1 cellular context compared by ENCODE assay signal in genomic region chr2:100560431-100560830, GRCh38.
TF ChIP-seq lines count a peak whose summit lies in the region.

No MANE protein-coding gene starts in this region.

TF ChIP-seq in HepG2, 621 proteins besides CTCF, POLR2A, EP300 and RAD21 (continued from another document):
- TF ChIP-seq, protein P1, sequence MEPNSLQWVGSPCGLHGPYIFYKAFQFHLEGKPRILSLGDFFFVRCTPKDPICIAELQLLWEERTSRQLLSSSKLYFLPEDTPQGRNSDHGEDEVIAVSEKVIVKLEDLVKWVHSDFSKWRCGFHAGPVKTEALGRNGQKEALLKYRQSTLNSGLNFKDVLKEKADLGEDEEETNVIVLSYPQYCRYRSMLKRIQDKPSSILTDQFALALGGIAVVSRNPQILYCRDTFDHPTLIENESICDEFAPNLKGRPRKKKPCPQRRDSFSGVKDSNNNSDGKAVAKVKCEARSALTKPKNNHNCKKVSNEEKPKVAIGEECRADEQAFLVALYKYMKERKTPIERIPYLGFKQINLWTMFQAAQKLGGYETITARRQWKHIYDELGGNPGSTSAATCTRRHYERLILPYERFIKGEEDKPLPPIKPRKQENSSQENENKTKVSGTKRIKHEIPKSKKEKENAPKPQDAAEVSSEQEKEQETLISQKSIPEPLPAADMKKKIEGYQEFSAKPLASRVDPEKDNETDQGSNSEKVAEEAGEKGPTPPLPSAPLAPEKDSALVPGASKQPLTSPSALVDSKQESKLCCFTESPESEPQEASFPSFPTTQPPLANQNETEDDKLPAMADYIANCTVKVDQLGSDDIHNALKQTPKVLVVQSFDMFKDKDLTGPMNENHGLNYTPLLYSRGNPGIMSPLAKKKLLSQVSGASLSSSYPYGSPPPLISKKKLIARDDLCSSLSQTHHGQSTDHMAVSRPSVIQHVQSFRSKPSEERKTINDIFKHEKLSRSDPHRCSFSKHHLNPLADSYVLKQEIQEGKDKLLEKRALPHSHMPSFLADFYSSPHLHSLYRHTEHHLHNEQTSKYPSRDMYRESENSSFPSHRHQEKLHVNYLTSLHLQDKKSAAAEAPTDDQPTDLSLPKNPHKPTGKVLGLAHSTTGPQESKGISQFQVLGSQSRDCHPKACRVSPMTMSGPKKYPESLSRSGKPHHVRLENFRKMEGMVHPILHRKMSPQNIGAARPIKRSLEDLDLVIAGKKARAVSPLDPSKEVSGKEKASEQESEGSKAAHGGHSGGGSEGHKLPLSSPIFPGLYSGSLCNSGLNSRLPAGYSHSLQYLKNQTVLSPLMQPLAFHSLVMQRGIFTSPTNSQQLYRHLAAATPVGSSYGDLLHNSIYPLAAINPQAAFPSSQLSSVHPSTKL (CRISPR knock-in tag; IDR thresholded peaks at IDR 0.05): no peak
- TF ChIP-seq JUN (CRISPR knock-in tag; IDR thresholded peaks at IDR 0.05) (no peak), SOX6 (IDR thresholded peaks at IDR 0.05) (no peak), SOX6 (CRISPR knock-in tag; IDR thresholded peaks at IDR 0.05) (peak; percentile 90), XBP1 (CRISPR knock-in tag; IDR thresholded peaks at IDR 0.05) (no peak), ZFP36L1 (CRISPR knock-in tag; IDR thresholded peaks at IDR 0.05) (no peak), CEBPG (CRISPR knock-in tag; IDR thresholded peaks at IDR 0.05) (peak; percentile 12; the same call in 1 of the 2 replicates), ZNF337 (CRISPR knock-in tag; IDR thresholded peaks at IDR 0.05; ENCODE audit: borderline replicate concordance, low read depth) (no peak), ZBTB25 (CRISPR knock-in tag; IDR thresholded peaks at IDR 0.05) (no peak)
